In genomic region chr12:6925239-6925542, GRCh38 we compare ENCODE assay signal across 9 cellular contexts. TPM values are rescaled to one million over a fixed set of nuclear protein-coding genes. Genes with fewer than 3 reads are reported as not detected.
DNase-seq lines count a peak whose midpoint lies in the region; ATAC-seq and TF ChIP-seq lines count a peak whose summit lies in the region.
"Had no signal": no experiment of that assay in that cellular context is flagged by ENCODE, and none has a peak within 500 bp of the region (broad histone marks: within the 10 kb centered on the region; RNA-seq: fewer than 3 reads in every experiment).

No MANE protein-coding gene starts in this region.

- peaks cover 40% of the 10 kb centered on the region for H3K4me1 Mint-ChIP-seq in activated naive CD8-positive, alpha-beta T cell treated with anti-CD3 and anti-CD28 coated beads, Interleukin-2, amount 10 ng/mL, durations not matched to agents 7 days and 5 days
- H3K4me1 Mint-ChIP-seq in activated naive CD8-positive, alpha-beta T cell treated with anti-CD3 and anti-CD28 coated beads for 36 hours = peaks cover 37% of the 10 kb centered on the region
- peaks cover 41% of the 10 kb centered on the region for H3K4me1 Mint-ChIP-seq in central memory CD8-positive, alpha-beta T cell
- peaks cover 43% of the 10 kb centered on the region for H3K4me1 Mint-ChIP-seq in activated naive CD4-positive, alpha-beta T cell treated with anti-CD3 and anti-CD28 coated beads for 36 hours (ENCODE audit: low read depth)

- peaks cover 5% of the 10 kb centered on the region for H3K36me3 ChIP-seq in muscle layer of colon (ENCODE audit: insufficient read depth, low read length)
- H3K36me3 ChIP-seq in vagina = peaks cover 0 to 10% of the 10 kb centered on the region in 2 donors
- no peaks in the 10 kb centered on the region for H3K36me3 ChIP-seq in mucosa of descending colon (ENCODE audit: low read depth)

- CTCF ChIA-PET in activated naive CD4-positive, alpha-beta T cell treated with anti-CD3 and anti-CD28 coated beads for 36 hours (lab: Charles Lee) = interaction anchor here (0.5 to 4.6 kb wide), 15 partner anchors 10 to 214 kb away, joined by 3 to 43 read pairs (median 4); partner anchors contain the start of genes C12orf57, C1RL, RNU7-1 and SPSB2

- H3K27me3 ChIP-seq in muscle layer of colon (ENCODE audit: control insufficient read depth in 1 of 2, insufficient read depth in 2 of 2, low read length in 2 of 2) (no peaks in the 10 kb centered on the region), vagina (no peaks in the 10 kb centered on the region)

- H3K4me3 Mint-ChIP-seq in activated naive CD8-positive, alpha-beta T cell treated with anti-CD3 and anti-CD28 coated beads, Interleukin-2, amount 10 ng/mL, durations not matched to agents 7 days and 5 days = no peak overlapping the region
- no peak overlapping the region for H3K4me3 Mint-ChIP-seq in activated naive CD8-positive, alpha-beta T cell treated with anti-CD3 and anti-CD28 coated beads for 36 hours
- peak overlapping the region; percentile 58 for H3K4me3 Mint-ChIP-seq in central memory CD8-positive, alpha-beta T cell
- H3K4me3 Mint-ChIP-seq in activated naive CD4-positive, alpha-beta T cell treated with anti-CD3 and anti-CD28 coated beads for 36 hours = no peak overlapping the region

- peak overlapping the region; percentile 6 to 67 for H3K4me3 ChIP-seq in muscle layer of colon (ENCODE audit: low read depth in 1 of 2, low read length in 2 of 2)
- peak overlapping the region; percentile 73 to 95 for H3K4me3 ChIP-seq in vagina
- H3K4me3 ChIP-seq in mucosa of descending colon = no peak overlapping the region

- H3K27ac Mint-ChIP-seq in activated naive CD8-positive, alpha-beta T cell treated with anti-CD3 and anti-CD28 coated beads, Interleukin-2, amount 10 ng/mL, durations not matched to agents 7 days and 5 days = peak overlapping the region; percentile 38
- no peak overlapping the region for H3K27ac Mint-ChIP-seq in activated naive CD8-positive, alpha-beta T cell treated with anti-CD3 and anti-CD28 coated beads for 36 hours
- H3K27ac Mint-ChIP-seq in central memory CD8-positive, alpha-beta T cell (ENCODE audit: low read depth) = peak overlapping the region; percentile 12
- H3K27ac Mint-ChIP-seq in activated naive CD4-positive, alpha-beta T cell treated with anti-CD3 and anti-CD28 coated beads for 36 hours = no peak overlapping the region

- no peak for TF ChIP-seq CTCF in vagina (IDR thresholded peaks at IDR 0.05)
- no peak for TF ChIP-seq CTCF in mucosa of descending colon (IDR thresholded peaks at IDR 0.05)

- peaks cover 40% of the 10 kb centered on the region for H3K4me1 ChIP-seq in muscle layer of colon (ENCODE audit: insufficient read depth, low read length)
- peaks cover 49% of the 10 kb centered on the region for H3K4me1 ChIP-seq in vagina
- peaks cover 35% of the 10 kb centered on the region for H3K4me1 ChIP-seq in mucosa of descending colon (ENCODE audit: low read depth)

- no peaks in the 10 kb centered on the region for H3K9me3 ChIP-seq in muscle layer of colon (ENCODE audit: low read length)
- no peaks in the 10 kb centered on the region for H3K9me3 ChIP-seq in vagina
- no peaks in the 10 kb centered on the region for H3K9me3 ChIP-seq in mucosa of descending colon

- intact Hi-C loops in vagina (cut with DNase I) = loop anchor here (5.0 kb wide), 1 partner anchor 58 kb away; the partner anchor contains the start of gene TPI1
- intact Hi-C loops in activated naive CD4-positive, alpha-beta T cell treated with anti-CD3 and anti-CD28 coated beads for 36 hours (cut with micrococcal nuclease) = loop anchor here (2.0 to 10.0 kb wide), 2 partner anchors 56 to 710 kb away; no protein-coding TSS in a partner anchor
- intact Hi-C loops in mucosa of descending colon (cut with DNase I, micrococcal nuclease) = no loop called here

- no peaks in the 10 kb centered on the region for H3K27me3 Mint-ChIP-seq in activated naive CD8-positive, alpha-beta T cell treated with anti-CD3 and anti-CD28 coated beads, Interleukin-2, amount 10 ng/mL, durations not matched to agents 7 days and 5 days
- no peaks in the 10 kb centered on the region for H3K27me3 Mint-ChIP-seq in activated naive CD8-positive, alpha-beta T cell treated with anti-CD3 and anti-CD28 coated beads for 36 hours
- no peaks in the 10 kb centered on the region for H3K27me3 Mint-ChIP-seq in central memory CD8-positive, alpha-beta T cell
- no peaks in the 10 kb centered on the region for H3K27me3 Mint-ChIP-seq in activated naive CD4-positive, alpha-beta T cell treated with anti-CD3 and anti-CD28 coated beads for 36 hours (ENCODE audit: low read depth)

- POLR2A ChIA-PET in activated naive CD8-positive, alpha-beta T cell treated with anti-CD3 and anti-CD28 coated beads, Interleukin-2, amount 10 ng/mL, durations not matched to agents 7 days and 5 days (lab: Charles Lee) = interaction anchor here (1.3 to 6.7 kb wide), 7 partner anchors 11 to 183 kb away, joined by 3 to 64 read pairs (median 6); partner anchors contain the start of genes C12orf57, ENO2, RNU7-1 and TPI1

- DNase-seq in activated naive CD8-positive, alpha-beta T cell treated with anti-CD3 and anti-CD28 coated beads, Interleukin-2, amount 10 ng/mL, durations not matched to agents 7 days and 5 days = no peak
- DNase-seq in activated naive CD8-positive, alpha-beta T cell treated with anti-CD3 and anti-CD28 coated beads for 36 hours = no peak
- no peak for DNase-seq in central memory CD8-positive, alpha-beta T cell (ENCODE audit: low spot score in 2 of 2)
- DNase-seq in vagina (ENCODE audit: extremely low spot score in 2 of 2) = no peak
- DNase-seq in stimulated activated CD8-positive, alpha-beta memory T cell treated with anti-CD3 and anti-CD28 coated beads, Interleukin-4, amount 100 ng/mL, for 48 hours = no peak
- DNase-seq in activated naive CD4-positive, alpha-beta T cell treated with anti-CD3 and anti-CD28 coated beads for 36 hours = no peak
- no peak for DNase-seq in mucosa of descending colon
- DNase-seq: RPMI8226 had no signal

- no peaks in the 10 kb centered on the region for H3K9me3 Mint-ChIP-seq in activated naive CD8-positive, alpha-beta T cell treated with anti-CD3 and anti-CD28 coated beads, Interleukin-2, amount 10 ng/mL, durations not matched to agents 7 days and 5 days
- no peaks in the 10 kb centered on the region for H3K9me3 Mint-ChIP-seq in activated naive CD8-positive, alpha-beta T cell treated with anti-CD3 and anti-CD28 coated beads for 36 hours
- H3K9me3 Mint-ChIP-seq in central memory CD8-positive, alpha-beta T cell = no peaks in the 10 kb centered on the region
- no peaks in the 10 kb centered on the region for H3K9me3 Mint-ChIP-seq in activated naive CD4-positive, alpha-beta T cell treated with anti-CD3 and anti-CD28 coated beads for 36 hours

- TF ChIP-seq POLR2A in vagina (IDR thresholded peaks at IDR 0.05) = no peak

- ATAC-seq in activated naive CD8-positive, alpha-beta T cell treated with anti-CD3 and anti-CD28 coated beads, Interleukin-2, amount 10 ng/mL, durations not matched to agents 7 days and 5 days (ENCODE audit: low read depth) = no peak
- ATAC-seq in central memory CD8-positive, alpha-beta T cell (replicated peaks; ENCODE audit: extremely low read depth, poor library complexity, severe bottlenecking) = no peak
- no peak for ATAC-seq in mucosa of descending colon

- peak overlapping the region; percentile 96 for H3K9ac ChIP-seq in muscle layer of colon (ENCODE audit: low read length)

- H3K36me3 Mint-ChIP-seq in activated naive CD8-positive, alpha-beta T cell treated with anti-CD3 and anti-CD28 coated beads, Interleukin-2, amount 10 ng/mL, durations not matched to agents 7 days and 5 days = peaks cover 5% of the 10 kb centered on the region
- peaks cover 3% of the 10 kb centered on the region for H3K36me3 Mint-ChIP-seq in activated naive CD8-positive, alpha-beta T cell treated with anti-CD3 and anti-CD28 coated beads for 36 hours
- peaks cover 21% of the 10 kb centered on the region for H3K36me3 Mint-ChIP-seq in central memory CD8-positive, alpha-beta T cell (ENCODE audit: insufficient read depth)
- H3K36me3 Mint-ChIP-seq in activated naive CD4-positive, alpha-beta T cell treated with anti-CD3 and anti-CD28 coated beads for 36 hours (ENCODE audit: low read depth) = peaks cover 4% of the 10 kb centered on the region

- peak overlapping the region; percentile 94 for H3K27ac ChIP-seq in muscle layer of colon (ENCODE audit: low read depth, low read length)
- H3K27ac ChIP-seq in vagina = peak overlapping the region; percentile 99

RNA-seq across cellular contexts. Expression of gene ATN1, which starts 2.6 kb away (rescaled TPM):
- total RNA-seq in activated naive CD8-positive, alpha-beta T cell treated with anti-CD3 and anti-CD28 coated beads, Interleukin-2, amount 10 ng/mL, durations not matched to agents 7 days and 5 days = 10 to 100 TPM; 31.0 to 31.3 TPM
- 10 to 100 TPM; 27.6 to 28.5 TPM for total RNA-seq in activated naive CD8-positive, alpha-beta T cell treated with anti-CD3 and anti-CD28 coated beads for 36 hours
- total RNA-seq in vagina (92.1 TPM), mucosa of descending colon (100 to 1,000 TPM in 1 of 3 donors, 10 to 100 TPM in 2; 68.5 to 208 (median 82.4) TPM)
- total RNA-seq in activated naive CD4-positive, alpha-beta T cell treated with anti-CD3 and anti-CD28 coated beads for 36 hours = 10 to 100 TPM; 20.1 to 22.2 TPM

RNA-seq across cellular contexts. Expression of gene ENO2, which starts 10.8 kb away (rescaled TPM):
- total RNA-seq in activated naive CD8-positive, alpha-beta T cell treated with anti-CD3 and anti-CD28 coated beads, Interleukin-2, amount 10 ng/mL, durations not matched to agents 7 days and 5 days = 100 to 1,000 TPM; 231 to 242 TPM
- 100 to 1,000 TPM; 140 to 141 TPM for total RNA-seq in activated naive CD8-positive, alpha-beta T cell treated with anti-CD3 and anti-CD28 coated beads for 36 hours
- total RNA-seq in vagina = 20.1 TPM
- 100 to 1,000 TPM; 128 to 131 TPM for total RNA-seq in activated naive CD4-positive, alpha-beta T cell treated with anti-CD3 and anti-CD28 coated beads for 36 hours
- total RNA-seq in mucosa of descending colon = 10 to 100 TPM in 1 of 3 donors, 1 to 10 TPM in 2; 4.5 to 67.3 (median 7.6) TPM

RNA-seq across cellular contexts. Expression of gene RNU7-1, which starts 18.4 kb away (rescaled TPM):
- not detected for total RNA-seq in activated naive CD8-positive, alpha-beta T cell treated with anti-CD3 and anti-CD28 coated beads, Interleukin-2, amount 10 ng/mL, durations not matched to agents 7 days and 5 days
- total RNA-seq in activated naive CD8-positive, alpha-beta T cell treated with anti-CD3 and anti-CD28 coated beads for 36 hours = not detected
- not detected for total RNA-seq in vagina
- total RNA-seq in activated naive CD4-positive, alpha-beta T cell treated with anti-CD3 and anti-CD28 coated beads for 36 hours = not detected
- total RNA-seq in mucosa of descending colon = not detected

RNA-seq across cellular contexts. Expression of gene C12orf57, which starts 18.6 kb away (rescaled TPM):
- 100 to 1,000 TPM; 210 to 217 TPM for total RNA-seq in activated naive CD8-positive, alpha-beta T cell treated with anti-CD3 and anti-CD28 coated beads, Interleukin-2, amount 10 ng/mL, durations not matched to agents 7 days and 5 days
- total RNA-seq in activated naive CD8-positive, alpha-beta T cell treated with anti-CD3 and anti-CD28 coated beads for 36 hours = 100 to 1,000 TPM; 203 to 208 TPM
- total RNA-seq in vagina (760 TPM), mucosa of descending colon (100 to 1,000 TPM; 113 to 175 (median 130) TPM)
- total RNA-seq in activated naive CD4-positive, alpha-beta T cell treated with anti-CD3 and anti-CD28 coated beads for 36 hours = 100 to 1,000 TPM; 242 to 245 TPM

RNA-seq across cellular contexts. Expression of gene LRRC23, which starts 20.6 kb away (rescaled TPM):
- 1 to 10 TPM; 8.1 to 8.3 TPM for total RNA-seq in activated naive CD8-positive, alpha-beta T cell treated with anti-CD3 and anti-CD28 coated beads, Interleukin-2, amount 10 ng/mL, durations not matched to agents 7 days and 5 days
- 1 to 10 TPM; 3.0 to 4.1 TPM for total RNA-seq in activated naive CD8-positive, alpha-beta T cell treated with anti-CD3 and anti-CD28 coated beads for 36 hours
- total RNA-seq in vagina = 8.6 TPM
- total RNA-seq in activated naive CD4-positive, alpha-beta T cell treated with anti-CD3 and anti-CD28 coated beads for 36 hours = 1 to 10 TPM; 6.3 to 6.4 TPM
- 10 to 100 TPM in 1 of 3 donors, 1 to 10 TPM in 2; 4.7 to 11.8 (median 4.9) TPM for total RNA-seq in mucosa of descending colon

Comparison
In these comparisons a context has a peak if more than half of its experiments do, and no peak if none do; other contexts are left out.
1. H3K27ac Mint-ChIP-seq: peak in activated naive CD8-positive, alpha-beta T cell treated with anti-CD3 and anti-CD28 coated beads, Interleukin-2, amount 10 ng/mL, durations not matched to agents 7 days and 5 days (single experiment) and central memory CD8-positive, alpha-beta T cell (single experiment); none in activated naive CD8-positive, alpha-beta T cell treated with anti-CD3 and anti-CD28 coated beads for 36 hours (single experiment) and activated naive CD4-positive, alpha-beta T cell treated with anti-CD3 and anti-CD28 coated beads for 36 hours (single experiment).
2. intact Hi-C loops: an anchor here in vagina (5.0 kb wide) and activated naive CD4-positive, alpha-beta T cell treated with anti-CD3 and anti-CD28 coated beads for 36 hours (2.0 to 10.0 kb wide); none called in mucosa of descending colon.